15 cellular contexts compared by ENCODE assay signal in the genomic region with DNA sequence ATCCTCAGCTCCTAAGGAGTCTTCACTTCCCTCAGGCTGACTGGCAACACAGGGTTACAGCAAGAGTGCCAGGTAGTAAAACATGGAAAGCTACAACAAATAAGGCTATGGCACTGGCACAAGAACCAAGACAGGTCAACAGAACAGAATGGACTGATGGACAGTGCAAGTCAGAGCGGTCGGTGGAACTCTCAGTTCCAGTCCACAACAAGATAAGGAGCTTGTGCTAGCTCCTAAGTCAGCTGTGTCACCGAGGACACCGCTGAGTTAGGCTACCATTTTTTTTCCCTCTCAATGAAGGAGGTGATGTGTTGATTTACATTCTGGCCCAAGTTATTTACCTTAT. TPM values are rescaled to one million over a fixed set of nuclear protein-coding genes. Genes with fewer than 3 reads are reported as not detected.
DNase-seq lines count a peak whose midpoint lies in the region; FAIRE-seq and TF ChIP-seq lines count a peak whose summit lies in the region.
"Had no signal": no experiment of that assay in that cellular context is flagged by ENCODE, and none has a peak within 500 bp of the region (broad histone marks: within the 10 kb centered on the region; RNA-seq: fewer than 3 reads in every experiment).

No MANE protein-coding gene starts in this region.

- H3K9me3 Mint-ChIP-seq in glutamatergic neuron (ENCODE audit: unreplicated experiment) (no peaks in the 10 kb centered on the region), Caco-2 (ENCODE audit: unreplicated experiment) (no peaks in the 10 kb centered on the region)
- H3K9me3 Mint-ChIP-seq: stimulated activated naive CD8-positive, alpha-beta T cell treated with anti-CD3 and anti-CD28 coated beads, Interleukin-15, Interleukin-2, amounts not matched to agents 100 ng/mL and 50 ng/mL, for 24 hours; T-helper 2 cell treated with Interferon-gamma antibody and Interleukin-4, amounts not matched to agents 5 μg/mL and 100 μg/mL, for 36 hours had no signal

- DNase-seq in adrenal gland = no peak
- DNase-seq in glutamatergic neuron = no peak
- DNase-seq in transverse colon = no peak
- DNase-seq in H54 (ENCODE audit: insufficient read length, low spot score) = no peak
- DNase-seq in activated naive CD4-positive, alpha-beta T cell treated with anti-CD3 and anti-CD28 coated beads, Interleukin-2, amount 50 U/mL, for 16 hours = no peak
- no peak for DNase-seq in Caco-2
- DNase-seq: activated CD4-positive, alpha-beta T cell treated with anti-CD3 and anti-CD28 coated beads for 1 hour; activated CD8-positive, alpha-beta memory T cell treated with anti-CD3 and anti-CD28 coated beads, Interleukin-2, amount 50 U/mL, for 4 hours; activated naive CD4-positive, alpha-beta T cell; DMS53; occipital lobe; SJCRH30 had no signal

- H3K36me3 Mint-ChIP-seq in glutamatergic neuron (ENCODE audit: unreplicated experiment) = no peaks in the 10 kb centered on the region
- peaks cover 2% of the 10 kb centered on the region for H3K36me3 Mint-ChIP-seq in Caco-2 (ENCODE audit: insufficient read depth, unreplicated experiment)

- H3K4me3 ChIP-seq in adrenal gland (no peak overlapping the region), muscle layer of colon (ENCODE audit: low read depth in 1 of 2, low read length in 2 of 2) (no peak overlapping the region), transverse colon (no peak overlapping the region), Caco-2 (ENCODE audit: low read depth, low read length) (no peak overlapping the region)
- H3K4me3 ChIP-seq: SJCRH30 had no signal

- CTCF ChIA-PET in Caco-2 (lab: Charles Lee) = no interaction called here

- peak overlapping the region; percentile 96 for H3K27ac Mint-ChIP-seq in glutamatergic neuron (ENCODE audit: unreplicated experiment)
- no peak overlapping the region for H3K27ac Mint-ChIP-seq in Caco-2 (ENCODE audit: unreplicated experiment)
- H3K27ac Mint-ChIP-seq: stimulated activated naive CD8-positive, alpha-beta T cell treated with anti-CD3 and anti-CD28 coated beads, Interleukin-15, Interleukin-2, amounts not matched to agents 100 ng/mL and 50 ng/mL, for 24 hours; T-helper 2 cell treated with Interferon-gamma antibody and Interleukin-4, amounts not matched to agents 5 μg/mL and 100 μg/mL, for 36 hours had no signal

- H3K4me1 Mint-ChIP-seq in glutamatergic neuron (ENCODE audit: low read depth, unreplicated experiment) (peaks cover 27% of the 10 kb centered on the region), Caco-2 (ENCODE audit: low read depth, unreplicated experiment) (no peaks in the 10 kb centered on the region)

- no peak for TF ChIP-seq POLR2A in adrenal gland (IDR thresholded peaks at IDR 0.05)
- TF ChIP-seq POLR2A in transverse colon (IDR thresholded peaks at IDR 0.05) = no peak
- TF ChIP-seq POLR2A in H54 (IDR thresholded peaks at IDR 0.05; ENCODE audit: low read depth, low read length) = no peak

- H3K27ac ChIP-seq in adrenal gland = peak overlapping the region in 4 of 5 donors; percentile 10 to 84 (median 44)
- H3K27ac ChIP-seq in muscle layer of colon (ENCODE audit: low read depth, low read length) = peak overlapping the region; percentile 61
- peak overlapping the region in 3 of 4 donors; percentile 36 to 54 (median 50) for H3K27ac ChIP-seq in transverse colon
- H3K27ac ChIP-seq: SJCRH30 had no signal

- H3K4me1 ChIP-seq in adrenal gland (replicated peaks in 1 of 2) (peaks cover 4 to 15% of the 10 kb centered on the region in 2 donors), muscle layer of colon (ENCODE audit: insufficient read depth, low read length) (peaks cover 14% of the 10 kb centered on the region), transverse colon (peaks cover 0 to 10% (median 7%) of the 10 kb centered on the region in 4 donors), Caco-2 (no peaks in the 10 kb centered on the region)
- H3K4me1 ChIP-seq: SJCRH30 had no signal

- H3K36me3 ChIP-seq in adrenal gland (replicated peaks in 1 of 2) (no peaks in the 10 kb centered on the region), muscle layer of colon (ENCODE audit: insufficient read depth, low read length) (no peaks in the 10 kb centered on the region), transverse colon (no peaks in the 10 kb centered on the region), Caco-2 (ENCODE audit: control insufficient read depth, insufficient read depth, low read length) (no peaks in the 10 kb centered on the region; the same call in 1 of the 2 replicates)

- BruUV-seq in Caco-2 (replicated peaks; lab: Mats Ljungman, UMichigan) = no TSS peak

- FAIRE-seq in H54 (lab: Jason Lieb, UNC) = no peak

- in situ Hi-C loops in transverse colon (cut with MboI; ENCODE audit: low pct_ligation_motif_present in 1 of 4, low pct_unique_long_range_greater_than_20kb in 1 of 4, low sequenced_read_pairs in 3 of 4) = no loop called here

- no peaks in the 10 kb centered on the region for H3K9me3 ChIP-seq in adrenal gland (replicated peaks in 1 of 3)
- H3K9me3 ChIP-seq in muscle layer of colon (ENCODE audit: low read length) = no peaks in the 10 kb centered on the region
- H3K9me3 ChIP-seq in transverse colon = no peaks in the 10 kb centered on the region
- no peaks in the 10 kb centered on the region for H3K9me3 ChIP-seq in Caco-2
- H3K9me3 ChIP-seq: SJCRH30 had no signal

- TF ChIP-seq CTCF in adrenal gland (IDR thresholded peaks at IDR 0.05) (no peak), glutamatergic neuron (IDR thresholded peaks at IDR 0.05; ENCODE audit: partially characterized antibody, unreplicated experiment) (no peak), transverse colon (IDR thresholded peaks at IDR 0.05) (no peak), Caco-2 (IDR thresholded peaks at IDR 0.05; ENCODE audit: insufficient read depth in 1 of 2, low read depth in 1 of 2, low read length in 1 of 2, severe bottlenecking in 1 of 2, unreplicated experiment in 1 of 2) (no peak)

- intact Hi-C loops in adrenal gland (cut with DNase I) (no loop called here), transverse colon (cut with DNase I; ENCODE audit: low total_unique reads) (no loop called here), Caco-2 (cut with micrococcal nuclease; ENCODE audit: unreplicated experiment) (no loop called here)

- H3K27me3 ChIP-seq in adrenal gland (no peaks in the 10 kb centered on the region), muscle layer of colon (ENCODE audit: control insufficient read depth in 1 of 2, insufficient read depth in 2 of 2, low read length in 2 of 2) (no peaks in the 10 kb centered on the region), transverse colon (no peaks in the 10 kb centered on the region), Caco-2 (replicated peaks; ENCODE audit: control insufficient read depth, insufficient read depth, low read length) (no peaks in the 10 kb centered on the region)
- H3K27me3 ChIP-seq: SJCRH30 had no signal

- WGBS in adrenal gland, 4 donors = 77 to 86% (median 82%) methylated on average over 4 of the region's 4 CpGs
- WGBS in transverse colon (ENCODE audit: low coverage in 1 of 2), 2 donors = 95 to 96% methylated on average over 4 of the region's 4 CpGs

- H3K9ac ChIP-seq in muscle layer of colon (ENCODE audit: low read length) = no peak overlapping the region

- TF ChIP-seq EP300 in transverse colon (IDR thresholded peaks at IDR 0.05; ENCODE audit: low read depth) = no peak

- POLR2A ChIA-PET in Caco-2 (lab: Charles Lee) = no interaction called here

- H3K4me3 Mint-ChIP-seq in glutamatergic neuron (ENCODE audit: unreplicated experiment) = peak overlapping the region; percentile 68
- H3K4me3 Mint-ChIP-seq in Caco-2 (ENCODE audit: unreplicated experiment) = no peak overlapping the region
- H3K4me3 Mint-ChIP-seq: stimulated activated naive CD8-positive, alpha-beta T cell treated with anti-CD3 and anti-CD28 coated beads, Interleukin-15, Interleukin-2, amounts not matched to agents 100 ng/mL and 50 ng/mL, for 24 hours; T-helper 2 cell treated with Interferon-gamma antibody and Interleukin-4, amounts not matched to agents 5 μg/mL and 100 μg/mL, for 36 hours had no signal

- H3K27me3 Mint-ChIP-seq in glutamatergic neuron (ENCODE audit: unreplicated experiment) = no peaks in the 10 kb centered on the region
- no peaks in the 10 kb centered on the region for H3K27me3 Mint-ChIP-seq in Caco-2 (ENCODE audit: insufficient read depth, unreplicated experiment)
- H3K27me3 Mint-ChIP-seq: stimulated activated naive CD8-positive, alpha-beta T cell treated with anti-CD3 and anti-CD28 coated beads, Interleukin-15, Interleukin-2, amounts not matched to agents 100 ng/mL and 50 ng/mL, for 24 hours had no signal

RNA-seq across cellular contexts. Expression of gene LIMD1, which starts 55.9 kb away (rescaled TPM):
- total RNA-seq in adrenal gland (10 to 100 TPM in 7 of 8 donors, 1 to 10 TPM in 1; 8.1 to 27.2 (median 20.6) TPM), glutamatergic neuron (ENCODE audit: unreplicated experiment) (5.2 TPM), transverse colon (10 to 100 TPM; 28.3 to 84.9 (median 36.0) TPM), Caco-2 (2022) (28.4 and 31.3 TPM in 2 replicates)
- 1 to 10 TPM; 2.0 to 8.3 (median 5.6) TPM for polyA plus RNA-seq in adrenal gland
